In the genomic region with DNA sequence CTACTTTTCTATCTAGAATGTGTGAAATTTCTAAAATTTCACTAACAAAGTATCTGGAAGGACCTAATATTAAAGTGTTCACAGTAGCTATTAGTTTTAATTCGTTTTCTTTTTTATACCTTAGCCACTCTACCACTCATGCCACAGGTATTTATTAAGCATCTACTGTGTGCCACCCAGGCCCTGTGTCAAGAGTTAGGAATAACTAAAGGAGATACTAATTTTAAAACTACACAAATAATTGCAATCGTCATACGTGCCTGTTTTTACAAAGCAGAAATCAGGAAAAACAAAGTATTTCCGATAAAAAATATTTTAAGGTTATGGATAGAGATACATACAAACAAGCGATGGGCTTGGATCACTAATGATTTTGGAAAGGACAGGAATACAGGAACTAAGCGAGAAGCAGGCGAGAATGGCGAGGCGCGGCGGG, we compare ENCODE assay signal across 8 cellular contexts. TPM values are rescaled to one million over a fixed set of nuclear protein-coding genes. Genes with fewer than 3 reads are reported as not detected.
A peak's percentile ranks its signal among the peaks of the same experiment; 100 is the strongest.
DNase-seq lines count a peak whose midpoint lies in the region; ATAC-seq and TF ChIP-seq lines count a peak whose summit lies in the region.

No MANE protein-coding gene starts in this region.

- peak overlapping the region; percentile 87 for H3K4me2 ChIP-seq in smooth muscle cell

- H2AFZ ChIP-seq in smooth muscle cell (ENCODE audit: low read depth), result peak overlapping the region; percentile 93

- no CpG with 5 or more reads among the region's 11 CpGs for WGBS in iPS DF 6.9 (ENCODE audit: insufficient coverage, insufficient read length)
- 24% methylated on average over 11 of the region's 11 CpGs for WGBS in smooth muscle cell (ENCODE audit: low lambda C conversion rate)

- H3K36me3 ChIP-seq in HEK293 (ENCODE audit: control insufficient read depth in 2 of 2, insufficient read depth in 1 of 2, low read length in 2 of 2), result no peaks in the 10 kb centered on the region; a peak in 1 of 3 replicates
- no peaks in the 10 kb centered on the region for H3K36me3 ChIP-seq in iPS DF 6.9 (ENCODE audit: control insufficient read depth, insufficient read depth, low read length)
- no peaks in the 10 kb centered on the region for H3K36me3 ChIP-seq in smooth muscle cell (ENCODE audit: low read depth)

- no peak overlapping the region for H3K9ac ChIP-seq in smooth muscle cell (ENCODE audit: low read depth)

- no peaks in the 10 kb centered on the region for H3K4me1 ChIP-seq in HEK293 (ENCODE audit: control insufficient read depth, insufficient read depth, low read length)
- 0 out of 2 replicates have a peak, but pooled peaks cover 2% of the 10 kb centered on the region for H3K4me1 ChIP-seq in iPS DF 6.9 (ENCODE audit: control insufficient read depth, insufficient read depth, low read length)
- peaks cover 10% of the 10 kb centered on the region for H3K4me1 ChIP-seq in smooth muscle cell (ENCODE audit: low read depth)

- no peaks in the 10 kb centered on the region for H3K9me3 Mint-ChIP-seq in activated CD8-positive, alpha-beta T cell treated with anti-CD3 and anti-CD28 coated beads, Interleukin-2, amount 10 ng/mL, durations not matched to agents 7 days and 5 days (ENCODE audit: insufficient read depth)

- H3K36me3 Mint-ChIP-seq in activated CD8-positive, alpha-beta T cell treated with anti-CD3 and anti-CD28 coated beads, Interleukin-2, amount 10 ng/mL, durations not matched to agents 7 days and 5 days (ENCODE audit: low read depth), result peaks cover 12% of the 10 kb centered on the region

- DNase-seq in activated CD8-positive, alpha-beta T cell treated with anti-CD3 and anti-CD28 coated beads, Interleukin-2, amount 10 ng/mL, durations not matched to agents 7 days and 5 days, result no peak
- no peak for DNase-seq in iPS DF 6.9 (ENCODE audit: low read depth, low spot score)
- no peak for DNase-seq in smooth muscle cell (lab: John Stamatoyannopoulos, UW; ENCODE audit: unreplicated experiment)
- DNase-seq in glomerular visceral epithelial cell (ENCODE audit: extremely low spot score), result no peak
- no peak for DNase-seq in NCI-H345 treated with DMSO at 0.1 percent for 48 hours (lab: John Stamatoyannopoulos, UW; ENCODE audit: unreplicated experiment)

- no peaks in the 10 kb centered on the region for H3K27me3 ChIP-seq in iPS DF 6.9 (ENCODE audit: control insufficient read depth, insufficient read depth, low read length)
- H3K27me3 ChIP-seq in smooth muscle cell (ENCODE audit: low read depth), result no peaks in the 10 kb centered on the region

- H4K20me1 ChIP-seq in smooth muscle cell (ENCODE audit: low read depth), result peaks cover 35% of the 10 kb centered on the region

- ATAC-seq in activated CD8-positive, alpha-beta T cell treated with anti-CD3 and anti-CD28 coated beads, Interleukin-2, amount 10 ng/mL, durations not matched to agents 7 days and 5 days, result no peak
- ATAC-seq in HG03108 (IDR thresholded peaks at IDR 0.05; ENCODE audit: unreplicated experiment) (no peak), HG02938 (IDR thresholded peaks at IDR 0.05; ENCODE audit: unreplicated experiment) (no peak)

- H3K27me3 Mint-ChIP-seq in activated CD8-positive, alpha-beta T cell treated with anti-CD3 and anti-CD28 coated beads, Interleukin-2, amount 10 ng/mL, durations not matched to agents 7 days and 5 days (ENCODE audit: low read depth), result no peaks in the 10 kb centered on the region

- POLR2A ChIA-PET in HEK293 (lab: Yijun Ruan, JAX), result interaction anchor here (0.6 to 1.5 kb wide), 11 partner anchors 10 to 95 kb away, joined by 3 to 12 read pairs (median 5); a partner anchor contains a TSS
- POLR2A ChIA-PET in activated CD8-positive, alpha-beta T cell treated with anti-CD3 and anti-CD28 coated beads, Interleukin-2, amount 10 ng/mL, durations not matched to agents 7 days and 5 days (lab: Charles Lee), result interaction anchor here (0.6 to 2.1 kb wide), 7 partner anchors 10 to 253 kb away, joined by 3 to 15 read pairs (median 5); a partner anchor contains a TSS

- H3K9me3 ChIP-seq in HEK293 (ENCODE audit: control insufficient read depth, insufficient read depth, low read depth, low read length) (no peaks in the 10 kb centered on the region), iPS DF 6.9 (ENCODE audit: control insufficient read depth, insufficient read depth, low read length) (no peaks in the 10 kb centered on the region), smooth muscle cell (replicated peaks; ENCODE audit: low read depth) (no peaks in the 10 kb centered on the region)

- CTCF ChIA-PET in HEK293 (lab: Yijun Ruan, JAX), result interaction anchor here (0.6 to 1.7 kb wide), 7 partner anchors 11 to 128 kb away, joined by 4 to 15 read pairs (median 5); a partner anchor contains a TSS
- CTCF ChIA-PET in activated CD8-positive, alpha-beta T cell treated with anti-CD3 and anti-CD28 coated beads, Interleukin-2, amount 10 ng/mL, durations not matched to agents 7 days and 5 days (lab: Charles Lee), result interaction anchor here (0.6 to 22.2 kb wide), 22 partner anchors 8 to 100 kb away, joined by 3 to 355 read pairs (median 4); a partner anchor contains a TSS

- H3K27ac Mint-ChIP-seq in activated CD8-positive, alpha-beta T cell treated with anti-CD3 and anti-CD28 coated beads, Interleukin-2, amount 10 ng/mL, durations not matched to agents 7 days and 5 days, result peak overlapping the region; percentile 78

- peaks cover 6% of the 10 kb centered on the region for H3F3A ChIP-seq in smooth muscle cell (ENCODE audit: low read depth)

- H3K4me3 ChIP-seq in HEK293 (ENCODE audit: low read depth, low read length) (peak overlapping the region; percentile 10; the same call in 1 of the 2 replicates), iPS DF 6.9 (ENCODE audit: low read length) (peak overlapping the region; percentile 28; the same call in 1 of the 2 replicates), smooth muscle cell (peak overlapping the region; percentile 76)

- peaks cover 38% of the 10 kb centered on the region for H3K4me1 Mint-ChIP-seq in activated CD8-positive, alpha-beta T cell treated with anti-CD3 and anti-CD28 coated beads, Interleukin-2, amount 10 ng/mL, durations not matched to agents 7 days and 5 days (ENCODE audit: low read depth)

- peak overlapping the region; percentile 80 for H3K4me3 Mint-ChIP-seq in activated CD8-positive, alpha-beta T cell treated with anti-CD3 and anti-CD28 coated beads, Interleukin-2, amount 10 ng/mL, durations not matched to agents 7 days and 5 days

- H3K27ac ChIP-seq in HEK293 (ENCODE audit: extremely low read depth, low read depth, low read length) (no peak overlapping the region), iPS DF 6.9 (ENCODE audit: low read length) (no peak overlapping the region), smooth muscle cell (ENCODE audit: low read depth) (peak overlapping the region; percentile 79)

- TF ChIP-seq CTCF in HEK293 (tag by site-specific recombination; IDR thresholded peaks at IDR 0.05) (no peak), smooth muscle cell (IDR thresholded peaks at IDR 0.05; ENCODE audit: borderline replicate concordance, insufficient read depth, poor library complexity, severe bottlenecking) (no peak)

- peaks cover 38% of the 10 kb centered on the region for H3K79me2 ChIP-seq in smooth muscle cell (ENCODE audit: low read depth)

TF ChIP-seq in HEK293, 187 proteins besides CTCF, POLR2A, EP300 and RAD21:
- TF ChIP-seq ZNF626 (tag by site-specific recombination; IDR thresholded peaks at IDR 0.05) (peak; percentile 13; the same call in 1 of the 2 replicates), ZNF664 (tag by site-specific recombination; IDR thresholded peaks at IDR 0.05) (peak; percentile 80)
- TF ChIP-seq, protein P1, sequence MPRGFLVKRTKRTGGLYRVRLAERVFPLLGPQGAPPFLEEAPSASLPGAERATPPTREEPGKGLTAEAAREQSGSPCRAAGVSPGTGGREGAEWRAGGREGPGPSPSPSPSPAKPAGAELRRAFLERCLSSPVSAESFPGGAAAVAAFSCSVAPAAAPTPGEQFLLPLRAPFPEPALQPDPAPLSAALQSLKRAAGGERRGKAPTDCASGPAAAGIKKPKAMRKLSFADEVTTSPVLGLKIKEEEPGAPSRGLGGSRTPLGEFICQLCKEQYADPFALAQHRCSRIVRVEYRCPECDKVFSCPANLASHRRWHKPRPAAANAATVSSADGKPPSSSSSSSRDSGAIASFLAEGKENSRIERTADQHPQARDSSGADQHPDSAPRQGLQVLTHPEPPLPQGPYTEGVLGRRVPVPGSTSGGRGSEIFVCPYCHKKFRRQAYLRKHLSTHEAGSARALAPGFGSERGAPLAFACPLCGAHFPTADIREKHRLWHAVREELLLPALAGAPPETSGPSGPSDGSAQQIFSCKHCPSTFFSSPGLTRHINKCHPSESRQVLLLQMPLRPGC (tag by site-specific recombination; IDR thresholded peaks at IDR 0.05), result no peak
TF ChIP-seq in HEK293: peak in this region for 2.

RNA-seq across cellular contexts. Expression of a gene that starts 0.5 kb away (rescaled TPM):
- 10 to 100 TPM; 27.7 to 28.9 TPM for total RNA-seq in activated CD8-positive, alpha-beta T cell treated with anti-CD3 and anti-CD28 coated beads, Interleukin-2, amount 10 ng/mL, durations not matched to agents 7 days and 5 days
- total RNA-seq in smooth muscle cell, result 10.8 and 12.8 TPM in 2 replicates
- polyA plus RNA-seq in smooth muscle cell, result 8.7 and 10.6 TPM in 2 replicates

RNA-seq across cellular contexts. Expression of a gene that starts 43.3 kb away (rescaled TPM):
- under 1 TPM in 1 of 2 experiments, not detected in 1; 0.16 TPM for total RNA-seq in activated CD8-positive, alpha-beta T cell treated with anti-CD3 and anti-CD28 coated beads, Interleukin-2, amount 10 ng/mL, durations not matched to agents 7 days and 5 days
- total RNA-seq in smooth muscle cell, result not detected in 2 replicates
- 0.18 and 0.26 TPM in 2 replicates for polyA plus RNA-seq in smooth muscle cell

Comparison
In these comparisons a context has a peak if more than half of its experiments do, and no peak if none do; other contexts are left out.
1. H3K4me3 ChIP-seq: peak in every context shown above with its lines; median percentile 76 in smooth muscle cell; 28 in iPS DF 6.9; 10 in HEK293.